ENCODE assay signal across 8 cellular contexts in the genomic region with DNA sequence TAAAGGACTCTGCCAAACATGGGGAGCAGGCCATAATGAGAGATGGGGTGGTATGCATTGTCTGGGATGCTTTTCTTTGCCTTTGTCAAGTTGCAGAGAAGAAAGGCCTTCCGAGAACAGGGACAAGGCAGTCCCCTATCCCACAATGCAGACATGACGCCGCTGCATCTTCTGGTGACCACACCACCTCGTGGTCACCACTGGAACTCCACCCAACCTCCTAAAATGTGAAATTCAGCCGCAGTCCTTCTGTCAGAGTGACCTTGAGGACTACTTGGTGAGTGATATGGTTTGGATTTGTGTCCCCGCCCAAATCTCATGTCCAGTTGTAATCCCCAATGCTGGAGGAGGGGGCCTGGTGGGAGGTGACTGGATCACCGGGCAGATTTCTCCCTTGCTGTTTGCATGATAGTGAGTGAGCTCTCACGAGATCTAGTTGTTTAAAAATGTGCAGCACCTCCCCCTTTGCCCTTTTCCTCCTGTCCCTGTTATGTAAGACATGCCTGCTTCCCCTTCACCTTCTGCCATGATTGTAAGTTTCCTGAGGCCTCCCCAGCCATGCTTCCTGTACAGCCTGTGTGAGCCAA. TPM values are rescaled to one million over a fixed set of nuclear protein-coding genes. Genes with fewer than 3 reads are reported as not detected.
DNase-seq lines count a peak whose midpoint lies in the region; ATAC-seq, FAIRE-seq and TF ChIP-seq lines count a peak whose summit lies in the region.

No MANE protein-coding gene starts in this region.

- peak; percentile 60 to 68 for TF ChIP-seq RAD21 in A549 (conservative IDR thresholded peaks at IDR 0.05 in 1 of 2, IDR thresholded peaks at IDR 0.05 in 1 of 2)

- H3K4me3 ChIP-seq in A549 (no peak overlapping the region), Panc1 (ENCODE audit: low read depth in 2 of 2, low read length in 2 of 2) (no peak overlapping the region), gastrocnemius medialis (no peak overlapping the region)

- WGBS in A549 (ENCODE audit: missing lambda C conversion rate) = 14% methylated on average over 8 of the region's 8 CpGs

- H3K9me3 ChIP-seq in A549 (peaks cover 3% of the 10 kb centered on the region; the same call in 1 of the 3 replicates), Panc1 (ENCODE audit: control insufficient read depth, insufficient read depth, low read depth, low read length) (no peaks in the 10 kb centered on the region), gastrocnemius medialis (no peaks in the 10 kb centered on the region)

- no peak for TF ChIP-seq POLR2A in A549 (IDR thresholded peaks at IDR 0.05; ENCODE audit: low read length)
- no peak for TF ChIP-seq POLR2A in gastrocnemius medialis (IDR thresholded peaks at IDR 0.05)

- intact Hi-C loops in Panc1 (cut with micrococcal nuclease; ENCODE audit: unreplicated experiment) (loop anchor here (10.0 kb wide), 1 partner anchor 75 kb away; no protein-coding TSS in a partner anchor), left ventricle myocardium superior (cut with micrococcal nuclease) (no loop called here), gastrocnemius medialis (cut with DNase I; ENCODE audit: low total_unique reads) (no loop called here)

- no TSS peak for BruUV-seq in Panc1 (replicated peaks; lab: Mats Ljungman, UMichigan)

- POLR2A ChIA-PET in A549 (lab: Yijun Ruan, JAX) = no interaction called here
- POLR2A ChIA-PET in GM10248 (lab: Yijun Ruan, JAX) = no interaction called here
- POLR2A ChIA-PET in Panc1 (lab: Charles Lee) = no interaction called here

- H3K4me1 ChIP-seq in A549 (no peaks in the 10 kb centered on the region), Panc1 (ENCODE audit: control insufficient read depth, insufficient read depth, low read length) (no peaks in the 10 kb centered on the region), gastrocnemius medialis (no peaks in the 10 kb centered on the region)

- 0 out of 3 replicates have a peak overlapping the region, but pooled peaks have one; percentile 15 for H3K4me2 ChIP-seq in A549

- CTCF ChIA-PET in A549 (lab: Yijun Ruan, JAX) = interaction anchor here (0.6 to 9.6 kb wide), 15 partner anchors 9 to 1753 kb away, joined by 3 to 69 read pairs (median 3); no protein-coding TSS in a partner anchor
- CTCF ChIA-PET in GM10248 (lab: Yijun Ruan, JAX) = interaction anchor here (0.8 to 6.7 kb wide), 17 partner anchors 11 to 94 kb away, joined by 3 to 85 read pairs (median 5); a partner anchor contains a TSS
- CTCF ChIA-PET in Panc1 (lab: Charles Lee) = interaction anchor here (0.6 kb wide), 1 partner anchor 514 kb away, joined by 7 read pairs; no protein-coding TSS in a partner anchor

- in situ Hi-C loops in Panc1 (cut with HindIII; ENCODE audit: low pct_unique_long_range_greater_than_20kb, low sequenced_read_pairs) = no loop called here
- in situ Hi-C loops in gastrocnemius medialis (cut with MboI; ENCODE audit: low sequenced_read_pairs in 4 of 4) = no loop called here

- DNase-seq in A549 (ENCODE audit: low read depth in 1 of 2, low spot score in 1 of 2) (peak; percentile 50 to 68), GM10248 (ENCODE audit: extremely low spot score) (peak; percentile 62), Panc1 (ENCODE audit: low read depth, low spot score) (peak; percentile 60), left ventricle myocardium superior (peak; percentile 73), gastrocnemius medialis (no peak)
- peak; percentile 17 for DNase-seq in activated naive CD8-positive, alpha-beta T cell treated with anti-CD3 and anti-CD28 coated beads, Interleukin-2, amount 50 U/mL, for 16 hours (ENCODE audit: low read depth, low spot score)

- H3K36me3 ChIP-seq in Panc1 (ENCODE audit: control insufficient read depth, insufficient read depth, low read length) (no peaks in the 10 kb centered on the region), gastrocnemius medialis (no peaks in the 10 kb centered on the region)

- H3K27ac ChIP-seq in A549 = no peak overlapping the region
- no peak overlapping the region for H3K27ac ChIP-seq in Panc1 (ENCODE audit: low read length)
- no peak overlapping the region for H3K27ac ChIP-seq in gastrocnemius medialis

- H3K27me3 ChIP-seq in Panc1 (ENCODE audit: control insufficient read depth, insufficient read depth, low read length) (no peaks in the 10 kb centered on the region; the same call in 1 of the 2 replicates), gastrocnemius medialis (no peaks in the 10 kb centered on the region)

- no peak for FAIRE-seq in A549 (lab: Jason Lieb, UNC)

- ATAC-seq in A549 = peak; percentile 85 to 91
- ATAC-seq in HG03280 (IDR thresholded peaks at IDR 0.05; ENCODE audit: unreplicated experiment) = peak; percentile 63
- peak; percentile 79 for ATAC-seq in Panc1
- peak; percentile 71 for ATAC-seq in left ventricle myocardium superior
- no peak for ATAC-seq in gastrocnemius medialis
- ATAC-seq in HG02970 (IDR thresholded peaks at IDR 0.05; ENCODE audit: low FRiP score, unreplicated experiment) = no peak

- no peak for TF ChIP-seq EP300 in A549 (IDR thresholded peaks at IDR 0.05)

- TF ChIP-seq CTCF in A549 (IDR thresholded peaks at IDR 0.05) (peak; percentile 69), GM10248 (IDR thresholded peaks at IDR 0.05; ENCODE audit: control extremely low read depth, extremely low read depth, low read depth, missing control alignments) (peak; percentile 92), Panc1 (IDR thresholded peaks at IDR 0.05) (peak; percentile 94), gastrocnemius medialis (IDR thresholded peaks at IDR 0.05 in 4 of 5, conservative IDR thresholded peaks at IDR 0.05 in 1 of 5) (peak; percentile 3 to 61 (median 46))

TF ChIP-seq in A549, 52 proteins besides CTCF, POLR2A, EP300 and RAD21:
- no peak for TF ChIP-seq TP53 (CRISPR knock-in tag; IDR thresholded peaks at IDR 0.05)
- TF ChIP-seq ZNF302 (CRISPR knock-in tag; IDR thresholded peaks at IDR 0.05) = no peak
- TF ChIP-seq PHF8 (IDR thresholded peaks at IDR 0.05; ENCODE audit: borderline replicate concordance, low read depth) = no peak
- TF ChIP-seq SMC3 (IDR thresholded peaks at IDR 0.05) = peak; percentile 75

RNA-seq across cellular contexts. Expression of a gene that starts 15.2 kb away (rescaled TPM):
- polyA plus RNA-seq in A549 (2011; rRNA removed) = 0.13 and 0.16 TPM in 2 replicates
- polyA plus RNA-seq in A549 (2012; cell fraction: cytosol; rRNA removed) = 0.01 and 0.04 TPM in 2 replicates
- polyA plus RNA-seq in A549 (2012; cell fraction: nucleus; rRNA removed) = 0.05 and 0.44 TPM in 2 replicates
- 0.10 to 0.33 TPM (median 0.15 TPM) in 3 replicates for polyA plus RNA-seq in A549 (2017; fragmentation: RNase III; extraction: RNeasy Plus Mini Kit Qiagen cat#74134 plus additional on column Dnase treatment)
- 1.0 and 1.3 TPM in 2 replicates for polyA minus RNA-seq in A549 (2011; rRNA and poly(A)+ RNA removed)
- not detected for total RNA-seq in Panc1 (2021; ENCODE audit: unreplicated experiment)
- polyA plus RNA-seq in Panc1 (2012; ENCODE audit: insufficient read length) = not detected
- not detected for total RNA-seq in left ventricle myocardium superior
- not detected for total RNA-seq in gastrocnemius medialis

RNA-seq across cellular contexts. Expression of a gene that starts 16.7 kb away (rescaled TPM):
- polyA plus RNA-seq in A549 (2011; rRNA removed) (71.4 and 80.7 TPM in 2 replicates), A549 (2017; fragmentation: RNase III; extraction: RNeasy Plus Mini Kit Qiagen cat#74134 plus additional on column Dnase treatment) (29.6 to 33.3 TPM (median 32.8 TPM) in 3 replicates)
- polyA plus RNA-seq in A549 (2012; cell fraction: cytosol; rRNA removed) = 17.7 and 18.6 TPM in 2 replicates
- 10.3 and 13.5 TPM in 2 replicates for polyA plus RNA-seq in A549 (2012; cell fraction: nucleus; rRNA removed)
- polyA minus RNA-seq in A549 (2011; rRNA and poly(A)+ RNA removed) = 22.3 and 23.4 TPM in 2 replicates
- total RNA-seq in Panc1 (2021; ENCODE audit: unreplicated experiment) (66.6 TPM), left ventricle myocardium superior (38.4 TPM), gastrocnemius medialis (10 to 100 TPM; 25.6 to 52.1 (median 35.4) TPM)
- polyA plus RNA-seq in Panc1 (2012; ENCODE audit: insufficient read length) = 35.2 TPM

Comparison
In these comparisons a context has a peak if more than half of its experiments do, and no peak if none do; other contexts are left out.
1. ATAC-seq: peak in A549 (2 of 2), HG03280 (single experiment), Panc1 (single experiment) and left ventricle myocardium superior (single experiment); none in gastrocnemius medialis (0 of 2) and HG02970 (single experiment).
2. DNase-seq: peak in A549 (2 of 2), GM10248 (single experiment), Panc1 (single experiment), activated naive CD8-positive, alpha-beta T cell treated with anti-CD3 and anti-CD28 coated beads, Interleukin-2, amount 50 U/mL, for 16 hours (single experiment) and left ventricle myocardium superior (single experiment); none in gastrocnemius medialis (0 of 2).
3. Peak in every context shown above with its lines, with median percentiles within 50 percentile points of each other: CTCF ChIP-seq.